Comparison of ENCODE assay signal across 8 cellular contexts in genomic region chr11:117817213-117818035, GRCh38. TPM values are rescaled to one million over a fixed set of nuclear protein-coding genes. Genes with fewer than 3 reads are reported as not detected.
DNase-seq lines count a peak whose midpoint lies in the region; ATAC-seq, FAIRE-seq and TF ChIP-seq lines count a peak whose summit lies in the region.

No MANE protein-coding gene starts in this region.

- peaks cover 2% of the 10 kb centered on the region for H3K27me3 Mint-ChIP-seq in activated CD4-positive, alpha-beta T cell treated with anti-CD3 and anti-CD28 coated beads, Interleukin-2, amount 10 ng/mL, durations not matched to agents 24 days and 14 days

- H3K9me3 Mint-ChIP-seq in activated CD4-positive, alpha-beta T cell treated with anti-CD3 and anti-CD28 coated beads, Interleukin-2, amount 10 ng/mL, durations not matched to agents 24 days and 14 days: no peaks in the 10 kb centered on the region

- TF ChIP-seq POLR2A in GM12892 (IDR thresholded peaks at IDR 0.05; ENCODE audit: low read depth, low read length): no peak; the same call in 1 of the 2 replicates

- peak; percentile 100 for TF ChIP-seq CTCF in liver (IDR thresholded peaks at IDR 0.05; ENCODE audit: low read depth, low read length, missing input control)

- ATAC-seq in HG02870 (IDR thresholded peaks at IDR 0.05; ENCODE audit: unreplicated experiment): peak; percentile 23

- peaks cover 0 to 8% (median 3%) of the 10 kb centered on the region in 4 donors for H3K4me1 ChIP-seq in liver (ENCODE audit: control insufficient read depth in 4 of 4, insufficient read depth in 4 of 4, low read length in 3 of 4)

- intact Hi-C loops in activated CD4-positive, alpha-beta T cell treated with anti-CD3 and anti-CD28 coated beads, Interleukin-2, amount 10 ng/mL, durations not matched to agents 24 days and 14 days (cut with micrococcal nuclease): loop anchor here (1.0 to 10.0 kb wide), 9 partner anchors 10 to 1043 kb away; partner anchors contain the start of genes BUD13, CD3D, CD3G and IL10RA

- FAIRE-seq in GM12892 (lab: Jason Lieb, UNC): no peak

- TF ChIP-seq RAD21 in liver (IDR thresholded peaks at IDR 0.05): peak; percentile 84 to 90

- no peaks in the 10 kb centered on the region for H3K9me3 ChIP-seq in liver (ENCODE audit: control insufficient read depth in 4 of 4, low read length in 3 of 4)

- no peak overlapping the region for H3K4me3 ChIP-seq in liver (ENCODE audit: low read depth in 1 of 3, low read length in 3 of 3)

- H3K36me3 ChIP-seq in liver (ENCODE audit: control insufficient read depth in 4 of 4, insufficient read depth in 3 of 4, low read depth in 1 of 4, low read length in 3 of 4): no peaks in the 10 kb centered on the region

- H3K9ac ChIP-seq in liver (ENCODE audit: low read depth in 1 of 2, low read length in 2 of 2): no peak overlapping the region

- peak overlapping the region in 1 of 2 donors; percentile 23 for H3K27ac ChIP-seq in liver (ENCODE audit: low read depth in 1 of 2, low read length in 2 of 2)

- 19% methylated on average over 21 of the region's 21 CpGs for WGBS in liver

- no peaks in the 10 kb centered on the region for H3K27me3 ChIP-seq in liver (ENCODE audit: control insufficient read depth in 4 of 4, insufficient read depth in 4 of 4, low read length in 3 of 4)

- H3K4me3 Mint-ChIP-seq in activated CD4-positive, alpha-beta T cell treated with anti-CD3 and anti-CD28 coated beads, Interleukin-2, amount 10 ng/mL, durations not matched to agents 24 days and 14 days: peak overlapping the region; percentile 79

- H3K27ac Mint-ChIP-seq in activated CD4-positive, alpha-beta T cell treated with anti-CD3 and anti-CD28 coated beads, Interleukin-2, amount 10 ng/mL, durations not matched to agents 24 days and 14 days: peak overlapping the region; percentile 99

- peak; percentile 80 for DNase-seq in Daoy (ENCODE audit: low read depth)
- DNase-seq in NCI-H510A (lab: John Stamatoyannopoulos, UW): peak; percentile 59
- DNase-seq in activated CD4-positive, alpha-beta T cell treated with anti-CD3 and anti-CD28 coated beads, Interleukin-2, amount 10 ng/mL, durations not matched to agents 24 days and 14 days: peak; percentile 96
- peak; percentile 89 for DNase-seq in dermis blood vessel endothelial cell
- peak; percentile 87 to 93 for DNase-seq in stimulated activated CD4-positive, alpha-beta T cell treated with anti-CD3 and anti-CD28 coated beads, Interleukin-4, amount 100 ng/mL, for 48 hours (ENCODE audit: low read depth in 2 of 2)
- no peak for DNase-seq in GM12892 (ENCODE audit: insufficient read length)

- H3K36me3 Mint-ChIP-seq in activated CD4-positive, alpha-beta T cell treated with anti-CD3 and anti-CD28 coated beads, Interleukin-2, amount 10 ng/mL, durations not matched to agents 24 days and 14 days (ENCODE audit: low read depth): peaks cover 4% of the 10 kb centered on the region

- H3K4me1 Mint-ChIP-seq in activated CD4-positive, alpha-beta T cell treated with anti-CD3 and anti-CD28 coated beads, Interleukin-2, amount 10 ng/mL, durations not matched to agents 24 days and 14 days: peaks cover 63% of the 10 kb centered on the region

TF ChIP-seq in liver, 16 proteins besides CTCF, POLR2A, EP300 and RAD21:
- TF ChIP-seq EGR1 (IDR thresholded peaks at IDR 0.05; ENCODE audit: low read depth in 2 of 2) (no peak), HNF4A (conservative IDR thresholded peaks at IDR 0.05) (no peak)
TF ChIP-seq in liver: peak in this region for 0.

RNA-seq across cellular contexts. Expression of gene FXYD2, which starts 7.1 kb away (rescaled TPM):
- total RNA-seq in Daoy (2014; rRNA removed; shearing (Covaris generic)): 1.3 TPM in 1 of 2 replicates, not detected in the other
- total RNA-seq in activated CD4-positive, alpha-beta T cell treated with anti-CD3 and anti-CD28 coated beads, Interleukin-2, amount 10 ng/mL, durations not matched to agents 24 days and 14 days: 1.1 and 1.9 TPM in 2 replicates
- 0.74 and 4.6 TPM in 2 replicates for total RNA-seq in dermis blood vessel endothelial cell
- total RNA-seq in liver: 10 to 100 TPM; 22.9 to 60.6 TPM
- polyA plus RNA-seq in liver: 100 to 1,000 TPM in 1 of 2 donors, 10 to 100 TPM in 1; 20.2 to 105 TPM
- polyA plus RNA-seq in GM12892 (2012; ENCODE audit: missing spikeins): 7.4 TPM

RNA-seq across cellular contexts. Expression of gene DSCAML1, which starts 20.4 kb away (rescaled TPM):
- total RNA-seq in Daoy (2014; rRNA removed; shearing (Covaris generic)): not detected in 2 replicates
- 0.02 TPM in 1 of 2 replicates, not detected in the other for total RNA-seq in activated CD4-positive, alpha-beta T cell treated with anti-CD3 and anti-CD28 coated beads, Interleukin-2, amount 10 ng/mL, durations not matched to agents 24 days and 14 days
- total RNA-seq in dermis blood vessel endothelial cell: under 0.01 TPM in 1 of 2 replicates, not detected in the other
- total RNA-seq in liver: under 1 TPM; 0.23 to 0.42 TPM
- under 1 TPM; 0.07 to 0.17 TPM for polyA plus RNA-seq in liver
- polyA plus RNA-seq in GM12892 (2012; ENCODE audit: missing spikeins): 0.36 TPM

RNA-seq across cellular contexts. Expression of gene FXYD6, which starts 59.0 kb away (rescaled TPM):
- total RNA-seq in Daoy (2014; rRNA removed; shearing (Covaris generic)): 15.8 and 15.9 TPM in 2 replicates
- not detected in 2 replicates for total RNA-seq in activated CD4-positive, alpha-beta T cell treated with anti-CD3 and anti-CD28 coated beads, Interleukin-2, amount 10 ng/mL, durations not matched to agents 24 days and 14 days
- 1.1 and 1.7 TPM in 2 replicates for total RNA-seq in dermis blood vessel endothelial cell
- 1 to 10 TPM; 4.7 to 6.5 TPM for total RNA-seq in liver
- 10 to 100 TPM; 18.1 to 22.5 TPM for polyA plus RNA-seq in liver
- polyA plus RNA-seq in GM12892 (2012; ENCODE audit: missing spikeins): 1.1 TPM
